In the genomic region with DNA sequence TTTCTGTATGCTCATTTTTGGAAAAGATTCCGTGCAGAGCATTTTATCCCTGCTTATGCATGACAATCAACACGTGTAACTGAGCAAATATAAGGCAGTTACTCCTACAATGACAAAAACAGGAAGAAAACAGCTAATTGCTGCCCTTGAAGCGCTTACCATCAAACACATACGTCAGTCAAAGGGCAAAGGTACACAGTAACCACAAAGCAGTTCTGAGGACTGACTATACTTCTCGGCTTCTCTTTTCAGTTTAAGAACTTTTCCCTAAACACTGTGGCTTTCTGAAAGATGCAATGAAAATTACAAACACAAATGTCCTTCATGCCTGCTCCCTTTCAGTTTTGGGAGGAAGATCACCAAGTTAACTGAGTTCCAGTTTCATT, we compare ENCODE assay signal across 11 cellular contexts.
A peak's percentile ranks its signal among the peaks of the same experiment; 100 is the strongest.
DNase-seq lines count a peak whose midpoint lies in the region; ATAC-seq, FAIRE-seq and TF ChIP-seq lines count a peak whose summit lies in the region.
"Had no signal": no experiment of that assay in that cellular context is flagged by ENCODE, and none has a peak within 500 bp of the region (broad histone marks: within the 10 kb centered on the region; RNA-seq: fewer than 3 reads in every experiment).

No MANE protein-coding gene starts in this region.

- no peak overlapping the region for H3K4me3 Mint-ChIP-seq in stimulated activated memory B cell treated with anti-CD40 and anti-IgM and Interleukin-4, amounts not matched to agents 10 μg/mL and 1 μg/mL and 100 μg/mL, for 72 hours

- TF ChIP-seq EP300 in gastroesophageal sphincter (IDR thresholded peaks at IDR 0.05), result no peak

- no peak overlapping the region for H3K4me3 ChIP-seq in gastroesophageal sphincter
- H3K4me3 ChIP-seq: SJSA1 had no signal

- H3K36me3 ChIP-seq in gastroesophageal sphincter, result peaks cover 2 to 43% of the 10 kb centered on the region in 2 donors

- no peak for ATAC-seq in gastroesophageal sphincter
- ATAC-seq in stimulated activated memory B cell treated with anti-CD40 and anti-IgM and Interleukin-4, amounts not matched to agents 10 μg/mL and 1 μg/mL and 100 μg/mL, for 72 hours, result peak; percentile 66
- no peak for ATAC-seq in HG02623 (IDR thresholded peaks at IDR 0.05; ENCODE audit: unreplicated experiment)

- no peaks in the 10 kb centered on the region for H3K27me3 Mint-ChIP-seq in stimulated activated memory B cell treated with anti-CD40 and anti-IgM and Interleukin-4, amounts not matched to agents 10 μg/mL and 1 μg/mL and 100 μg/mL, for 72 hours

- no peaks in the 10 kb centered on the region for H3K27me3 ChIP-seq in gastroesophageal sphincter
- H3K27me3 ChIP-seq: SJSA1 had no signal

- H3K9me3 ChIP-seq in gastroesophageal sphincter, result no peaks in the 10 kb centered on the region
- H3K9me3 ChIP-seq: SJSA1 had no signal

- peaks cover 33 to 85% (median 39%) of the 10 kb centered on the region in 3 donors for H3K4me1 ChIP-seq in gastroesophageal sphincter

- H3K36me3 Mint-ChIP-seq in stimulated activated memory B cell treated with anti-CD40 and anti-IgM and Interleukin-4, amounts not matched to agents 10 μg/mL and 1 μg/mL and 100 μg/mL, for 72 hours, result peaks cover 74% of the 10 kb centered on the region

- no peak for FAIRE-seq in H54 (lab: Jason Lieb, UNC)

- WGBS in gastroesophageal sphincter (ENCODE audit: low coverage in 1 of 2), 2 donors, result 39 to 47% methylated on average over 4 to 5 of the region's 5 CpGs

- DNase-seq in NCI-H748 (lab: John Stamatoyannopoulos, UW; ENCODE audit: unreplicated experiment) (peak; percentile 41), NCI-H748 treated with DMSO at 0.1 percent for 48 hours (lab: John Stamatoyannopoulos, UW) (no peak), H54 (ENCODE audit: insufficient read length, low spot score) (no peak), midbrain (lab: John Stamatoyannopoulos, UW) (no peak)
- DNase-seq: 8988T, NCI-H510A had no signal

- H3K27ac Mint-ChIP-seq in stimulated activated memory B cell treated with anti-CD40 and anti-IgM and Interleukin-4, amounts not matched to agents 10 μg/mL and 1 μg/mL and 100 μg/mL, for 72 hours, result peak overlapping the region; percentile 84

- H3K27ac ChIP-seq in VCaP (peak overlapping the region; percentile 96), gastroesophageal sphincter (peak overlapping the region; percentile 87 to 93 (median 90))
- H3K27ac ChIP-seq: SJSA1 had no signal

- H3K4me1 Mint-ChIP-seq in stimulated activated memory B cell treated with anti-CD40 and anti-IgM and Interleukin-4, amounts not matched to agents 10 μg/mL and 1 μg/mL and 100 μg/mL, for 72 hours, result peaks cover 38% of the 10 kb centered on the region

- H3K9me3 Mint-ChIP-seq in stimulated activated memory B cell treated with anti-CD40 and anti-IgM and Interleukin-4, amounts not matched to agents 10 μg/mL and 1 μg/mL and 100 μg/mL, for 72 hours, result no peaks in the 10 kb centered on the region

- TF ChIP-seq POLR2A in gastroesophageal sphincter (IDR thresholded peaks at IDR 0.05) (no peak), H54 (IDR thresholded peaks at IDR 0.05; ENCODE audit: low read depth, low read length) (no peak)

- TF ChIP-seq CTCF in VCaP (conservative IDR thresholded peaks at IDR 0.05) (no peak), gastroesophageal sphincter (IDR thresholded peaks at IDR 0.05) (no peak)
